ENCODE assay signal across 7 cellular contexts in genomic region chr4:80471701-80472100, GRCh38.
A peak's percentile ranks its signal among the peaks of the same experiment; 100 is the strongest.
DNase-seq lines count a peak whose midpoint lies in the region; ATAC-seq, FAIRE-seq and TF ChIP-seq lines count a peak whose summit lies in the region.

No MANE protein-coding gene starts in this region.

- no peak for FAIRE-seq in kidney (lab: Jason Lieb, UNC)

- peak overlapping the region in 1 of 2 donors; percentile 24 for H3K9ac ChIP-seq in kidney (ENCODE audit: low read length in 2 of 2)

- H3K4me3 ChIP-seq in LNCaP clone FGC (ENCODE audit: low read depth, low read length) (0 out of 2 replicates have a peak overlapping the region, but pooled peaks have one; percentile 8), kidney (ENCODE audit: low read length in 2 of 2) (peak overlapping the region; percentile 56 to 65), upper lobe of right lung (peak overlapping the region; percentile 27)

- DNase-seq in LNCaP clone FGC (ENCODE audit: low read depth) = peak; percentile 40
- peak; percentile 51 for DNase-seq in kidney
- DNase-seq in upper lobe of right lung = peak; percentile 69
- no peak for DNase-seq in GM19238 (ENCODE audit: insufficient read length, low spot score)
- no peak for DNase-seq in germinal center (ENCODE audit: low spot score)
- no peak for DNase-seq in activated CD4-positive, CD25-positive, alpha-beta regulatory T cell treated with anti-CD3 and anti-CD28 coated beads, Interleukin-2, amount 50 U/mL, for 72 hours

- no peaks in the 10 kb centered on the region for H3K9me3 ChIP-seq in kidney (ENCODE audit: control insufficient read depth in 1 of 2, low read length in 2 of 2)
- H3K9me3 ChIP-seq in upper lobe of right lung = no peaks in the 10 kb centered on the region

- ATAC-seq in SK-N-SH treated with all-trans-retinoic acid at 6 μM for 48 hours (peak; percentile 90), upper lobe of right lung (peak; percentile 89)

- TF ChIP-seq CTCF in LNCaP clone FGC (IDR thresholded peaks at IDR 0.05; ENCODE audit: control insufficient read depth, extremely low read depth, insufficient read depth) (no peak), kidney (IDR thresholded peaks at IDR 0.05; ENCODE audit: borderline replicate concordance, extremely low read depth, insufficient read depth) (no peak), upper lobe of right lung (IDR thresholded peaks at IDR 0.05) (no peak)

- H3K27ac ChIP-seq in kidney (ENCODE audit: low read depth in 2 of 2, low read length in 2 of 2) (no peak overlapping the region), upper lobe of right lung (no peak overlapping the region)

- H3K36me3 ChIP-seq in kidney (ENCODE audit: control insufficient read depth in 1 of 2, insufficient read depth in 2 of 2, low read length in 2 of 2) (no peaks in the 10 kb centered on the region), upper lobe of right lung (no peaks in the 10 kb centered on the region)

- H3K27me3 ChIP-seq in upper lobe of right lung = no peaks in the 10 kb centered on the region

- no peaks in the 10 kb centered on the region for H3K4me1 ChIP-seq in kidney (ENCODE audit: control insufficient read depth in 1 of 2, insufficient read depth in 1 of 2, low read depth in 1 of 2, low read length in 2 of 2)
- H3K4me1 ChIP-seq in upper lobe of right lung = no peaks in the 10 kb centered on the region

- intact Hi-C loops in kidney (cut with DNase I) (no loop called here), upper lobe of right lung (cut with DNase I) (no loop called here)

TF ChIP-seq in SK-N-SH treated with all-trans-retinoic acid at 6 μM for 48 hours, 23 proteins besides CTCF, POLR2A, EP300 and RAD21:
- TF ChIP-seq ZNF8 (CRISPR knock-in tag; IDR thresholded peaks at IDR 0.05) = no peak
- TF ChIP-seq, protein P1, sequence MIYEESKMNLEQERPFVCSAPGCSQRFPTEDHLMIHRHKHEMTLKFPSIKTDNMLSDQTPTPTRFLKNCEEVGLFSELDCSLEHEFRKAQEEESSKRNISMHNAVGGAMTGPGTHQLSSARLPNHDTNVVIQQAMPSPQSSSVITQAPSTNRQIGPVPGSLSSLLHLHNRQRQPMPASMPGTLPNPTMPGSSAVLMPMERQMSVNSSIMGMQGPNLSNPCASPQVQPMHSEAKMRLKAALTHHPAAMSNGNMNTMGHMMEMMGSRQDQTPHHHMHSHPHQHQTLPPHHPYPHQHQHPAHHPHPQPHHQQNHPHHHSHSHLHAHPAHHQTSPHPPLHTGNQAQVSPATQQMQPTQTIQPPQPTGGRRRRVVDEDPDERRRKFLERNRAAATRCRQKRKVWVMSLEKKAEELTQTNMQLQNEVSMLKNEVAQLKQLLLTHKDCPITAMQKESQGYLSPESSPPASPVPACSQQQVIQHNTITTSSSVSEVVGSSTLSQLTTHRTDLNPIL (CRISPR knock-in tag; IDR thresholded peaks at IDR 0.05; ENCODE audit: low read depth) = no peak
- TF ChIP-seq TCF4 (CRISPR knock-in tag; IDR thresholded peaks at IDR 0.05; ENCODE audit: borderline replicate concordance) = no peak
- no peak for TF ChIP-seq CSDC2 (CRISPR knock-in tag; IDR thresholded peaks at IDR 0.05)
- no peak for TF ChIP-seq ARNTL (CRISPR knock-in tag; IDR thresholded peaks at IDR 0.05; ENCODE audit: borderline replicate concordance, low read depth)
- TF ChIP-seq GLIS3 (CRISPR knock-in tag; IDR thresholded peaks at IDR 0.05) = no peak
- no peak for TF ChIP-seq ZFP3 (CRISPR knock-in tag; IDR thresholded peaks at IDR 0.05)
- TF ChIP-seq, protein P2, sequence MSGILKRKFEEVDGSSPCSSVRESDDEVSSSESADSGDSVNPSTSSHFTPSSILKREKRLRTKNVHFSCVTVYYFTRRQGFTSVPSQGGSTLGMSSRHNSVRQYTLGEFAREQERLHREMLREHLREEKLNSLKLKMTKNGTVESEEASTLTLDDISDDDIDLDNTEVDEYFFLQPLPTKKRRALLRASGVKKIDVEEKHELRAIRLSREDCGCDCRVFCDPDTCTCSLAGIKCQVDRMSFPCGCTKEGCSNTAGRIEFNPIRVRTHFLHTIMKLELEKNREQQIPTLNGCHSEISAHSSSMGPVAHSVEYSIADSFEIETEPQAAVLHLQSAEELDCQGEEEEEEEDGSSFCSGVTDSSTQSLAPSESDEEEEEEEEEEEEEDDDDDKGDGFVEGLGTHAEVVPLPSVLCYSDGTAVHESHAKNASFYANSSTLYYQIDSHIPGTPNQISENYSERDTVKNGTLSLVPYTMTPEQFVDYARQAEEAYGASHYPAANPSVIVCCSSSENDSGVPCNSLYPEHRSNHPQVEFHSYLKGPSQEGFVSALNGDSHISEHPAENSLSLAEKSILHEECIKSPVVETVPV (CRISPR knock-in tag; IDR thresholded peaks at IDR 0.05) = no peak
- TF ChIP-seq, protein P3, sequence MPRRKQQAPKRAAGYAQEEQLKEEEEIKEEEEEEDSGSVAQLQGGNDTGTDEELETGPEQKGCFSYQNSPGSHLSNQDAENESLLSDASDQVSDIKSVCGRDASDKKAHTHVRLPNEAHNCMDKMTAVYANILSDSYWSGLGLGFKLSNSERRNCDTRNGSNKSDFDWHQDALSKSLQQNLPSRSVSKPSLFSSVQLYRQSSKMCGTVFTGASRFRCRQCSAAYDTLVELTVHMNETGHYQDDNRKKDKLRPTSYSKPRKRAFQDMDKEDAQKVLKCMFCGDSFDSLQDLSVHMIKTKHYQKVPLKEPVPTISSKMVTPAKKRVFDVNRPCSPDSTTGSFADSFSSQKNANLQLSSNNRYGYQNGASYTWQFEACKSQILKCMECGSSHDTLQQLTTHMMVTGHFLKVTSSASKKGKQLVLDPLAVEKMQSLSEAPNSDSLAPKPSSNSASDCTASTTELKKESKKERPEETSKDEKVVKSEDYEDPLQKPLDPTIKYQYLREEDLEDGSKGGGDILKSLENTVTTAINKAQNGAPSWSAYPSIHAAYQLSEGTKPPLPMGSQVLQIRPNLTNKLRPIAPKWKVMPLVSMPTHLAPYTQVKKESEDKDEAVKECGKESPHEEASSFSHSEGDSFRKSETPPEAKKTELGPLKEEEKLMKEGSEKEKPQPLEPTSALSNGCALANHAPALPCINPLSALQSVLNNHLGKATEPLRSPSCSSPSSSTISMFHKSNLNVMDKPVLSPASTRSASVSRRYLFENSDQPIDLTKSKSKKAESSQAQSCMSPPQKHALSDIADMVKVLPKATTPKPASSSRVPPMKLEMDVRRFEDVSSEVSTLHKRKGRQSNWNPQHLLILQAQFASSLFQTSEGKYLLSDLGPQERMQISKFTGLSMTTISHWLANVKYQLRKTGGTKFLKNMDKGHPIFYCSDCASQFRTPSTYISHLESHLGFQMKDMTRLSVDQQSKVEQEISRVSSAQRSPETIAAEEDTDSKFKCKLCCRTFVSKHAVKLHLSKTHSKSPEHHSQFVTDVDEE (CRISPR knock-in tag; IDR thresholded peaks at IDR 0.05) = no peak
- no peak for TF ChIP-seq ZFP30 (CRISPR knock-in tag; IDR thresholded peaks at IDR 0.05)
- no peak for TF ChIP-seq ESRRG (CRISPR knock-in tag; IDR thresholded peaks at IDR 0.05)
- TF ChIP-seq SNAI2 (CRISPR knock-in tag; IDR thresholded peaks at IDR 0.05) = no peak

Comparison
In these comparisons a context has a peak if more than half of its experiments do, and no peak if none do; other contexts are left out.
1. DNase-seq: peak in LNCaP clone FGC (single experiment), kidney (single experiment) and upper lobe of right lung (single experiment); none in GM19238 (single experiment), germinal center (single experiment) and activated CD4-positive, CD25-positive, alpha-beta regulatory T cell treated with anti-CD3 and anti-CD28 coated beads, Interleukin-2, amount 50 U/mL, for 72 hours (single experiment).
2. H3K4me3 ChIP-seq: peak in every context shown above with its lines; median percentile 60 in kidney; 27 in upper lobe of right lung; 8 in LNCaP clone FGC.